In the genomic region with DNA sequence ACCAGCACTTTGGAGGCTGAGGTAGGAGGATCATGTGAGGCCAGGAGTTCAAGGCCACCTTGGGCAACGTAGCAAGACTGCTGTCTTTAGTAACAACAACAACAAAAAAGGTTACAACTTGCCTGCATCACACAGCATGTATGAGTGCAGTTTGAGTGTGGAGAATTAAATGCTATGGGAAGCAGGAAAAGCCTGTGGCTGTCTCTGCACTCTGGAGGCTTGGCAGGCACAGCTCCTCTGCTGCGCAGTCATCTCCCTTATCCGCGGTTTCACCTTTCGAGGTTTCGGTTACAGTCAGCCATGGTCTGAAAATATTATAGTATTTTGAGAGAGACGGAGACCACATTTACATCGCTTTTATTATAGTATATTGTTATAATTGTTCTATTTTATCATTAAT, we compare ENCODE assay signal across 17 cellular contexts. TPM values are rescaled to one million over a fixed set of nuclear protein-coding genes. Genes with fewer than 3 reads are reported as not detected.
DNase-seq lines count a peak whose midpoint lies in the region; ATAC-seq and TF ChIP-seq lines count a peak whose summit lies in the region.
"Had no signal": no experiment of that assay in that cellular context is flagged by ENCODE, and none has a peak within 500 bp of the region (broad histone marks: within the 10 kb centered on the region; RNA-seq: fewer than 3 reads in every experiment).

No MANE protein-coding gene starts in this region.

- no peaks in the 10 kb centered on the region for H3K9me3 ChIP-seq in fibroblast of lung (ENCODE audit: control insufficient read depth, insufficient read depth, low read depth, low read length)
- H3K9me3 ChIP-seq in upper lobe of right lung, result no peaks in the 10 kb centered on the region
- H3K9me3 ChIP-seq: BLaER1, pancreas had no signal

- no peaks in the 10 kb centered on the region for H3K27me3 Mint-ChIP-seq in natural killer cell treated with Interleukin-12 subunit alpha and Interleukin-12 subunit beta and Interleukin-15 and Interleukin-18, amount 100 ng/mL, for 72 hours
- peaks cover 0 to 5% of the 10 kb centered on the region in 2 donors for H3K27me3 Mint-ChIP-seq in natural killer cell (ENCODE audit: low read depth in 2 of 2)
- H3K27me3 Mint-ChIP-seq in activated T-helper 1 cell treated with anti-CD3 and anti-CD28 coated beads, Interleukin-12 subunit alpha, Interleukin-12 subunit beta, Interleukin-2, Interleukin-4 antibody, amounts not matched to agents 30 ng/mL and 10 ng/mL and 1 ng/mL, durations not matched to agents 14 hours and 24 hours and 36 hours (ENCODE audit: insufficient read depth), result no peaks in the 10 kb centered on the region

- H3K9ac ChIP-seq in fibroblast of lung (ENCODE audit: insufficient read depth, low read length), result no peak overlapping the region
- H3K9ac ChIP-seq: BLaER1 had no signal

- intact Hi-C loops in natural killer cell (cut with micrococcal nuclease), result loop anchor here (5.0 kb wide), 1 partner anchor 109 kb away; no protein-coding TSS in a partner anchor
- intact Hi-C loops in activated T-helper 1 cell treated with anti-CD3 and anti-CD28 coated beads, Interleukin-12 subunit alpha, Interleukin-12 subunit beta, Interleukin-2, Interleukin-4 antibody, amounts not matched to agents 30 ng/mL and 10 ng/mL and 1 ng/mL, durations not matched to agents 14 hours and 24 hours and 36 hours (cut with micrococcal nuclease), result loop anchor here (10.0 kb wide), 1 partner anchor 1092 kb away; no protein-coding TSS in a partner anchor
- intact Hi-C loops in upper lobe of right lung (cut with DNase I), result loop anchor here (10.0 kb wide), 1 partner anchor 58 kb away; no protein-coding TSS in a partner anchor
- intact Hi-C loops in posterior vena cava (cut with DNase I), result loop anchor here in 1 of 2 donors (10.0 kb wide), 1 partner anchor 52 kb away; no protein-coding TSS in a partner anchor

- H3K36me3 ChIP-seq in fibroblast of lung (ENCODE audit: control insufficient read depth, insufficient read depth, low read length) (peaks cover 4% of the 10 kb centered on the region), upper lobe of right lung (no peaks in the 10 kb centered on the region)
- H3K36me3 ChIP-seq: BLaER1, cardiac muscle cell, pancreas had no signal

- H3K4me3 Mint-ChIP-seq in natural killer cell treated with Interleukin-12 subunit alpha and Interleukin-12 subunit beta and Interleukin-15 and Interleukin-18, amount 100 ng/mL, for 72 hours, result no peak overlapping the region
- H3K4me3 Mint-ChIP-seq in natural killer cell, result no peak overlapping the region
- peak overlapping the region; percentile 90 for H3K4me3 Mint-ChIP-seq in activated T-helper 1 cell treated with anti-CD3 and anti-CD28 coated beads, Interleukin-12 subunit alpha, Interleukin-12 subunit beta, Interleukin-2, Interleukin-4 antibody, amounts not matched to agents 30 ng/mL and 10 ng/mL and 1 ng/mL, durations not matched to agents 14 hours and 24 hours and 36 hours

- H4K20me1 ChIP-seq in fibroblast of lung (ENCODE audit: control insufficient read depth, extremely low read depth, insufficient read depth, low read length), result no peaks in the 10 kb centered on the region
- H4K20me1 ChIP-seq: BLaER1 had no signal

- no peaks in the 10 kb centered on the region for H3K9me3 Mint-ChIP-seq in natural killer cell treated with Interleukin-12 subunit alpha and Interleukin-12 subunit beta and Interleukin-15 and Interleukin-18, amount 100 ng/mL, for 72 hours
- no peaks in the 10 kb centered on the region for H3K9me3 Mint-ChIP-seq in natural killer cell
- H3K9me3 Mint-ChIP-seq in activated T-helper 1 cell treated with anti-CD3 and anti-CD28 coated beads, Interleukin-12 subunit alpha, Interleukin-12 subunit beta, Interleukin-2, Interleukin-4 antibody, amounts not matched to agents 30 ng/mL and 10 ng/mL and 1 ng/mL, durations not matched to agents 14 hours and 24 hours and 36 hours, result no peaks in the 10 kb centered on the region

- ATAC-seq in natural killer cell treated with Interleukin-12 subunit alpha and Interleukin-12 subunit beta and Interleukin-15 and Interleukin-18, amount 100 ng/mL, for 72 hours, result no peak
- ATAC-seq in natural killer cell (no peak), upper lobe of right lung (no peak)
- ATAC-seq: pancreas; stimulated activated naive CD8-positive, alpha-beta T cell treated with anti-CD3 and anti-CD28 coated beads, Interleukin-15, Interleukin-2, amounts not matched to agents 100 U/mL and 50 U/mL, for 24 hours had no signal

- TF ChIP-seq CTCF in natural killer cell (IDR thresholded peaks at IDR 0.05) (no peak), fibroblast of lung (conservative IDR thresholded peaks at IDR 0.05 in 1 of 2, IDR thresholded peaks at IDR 0.05 in 1 of 2; ENCODE audit: low read depth in 1 of 2, low read length in 2 of 2) (no peak), upper lobe of right lung (IDR thresholded peaks at IDR 0.05) (no peak)

- no peak overlapping the region for H3K27ac Mint-ChIP-seq in natural killer cell treated with Interleukin-12 subunit alpha and Interleukin-12 subunit beta and Interleukin-15 and Interleukin-18, amount 100 ng/mL, for 72 hours
- H3K27ac Mint-ChIP-seq in natural killer cell, result no peak overlapping the region
- peak overlapping the region; percentile 1 for H3K27ac Mint-ChIP-seq in activated T-helper 1 cell treated with anti-CD3 and anti-CD28 coated beads, Interleukin-12 subunit alpha, Interleukin-12 subunit beta, Interleukin-2, Interleukin-4 antibody, amounts not matched to agents 30 ng/mL and 10 ng/mL and 1 ng/mL, durations not matched to agents 14 hours and 24 hours and 36 hours

- H3K4me1 Mint-ChIP-seq in natural killer cell treated with Interleukin-12 subunit alpha and Interleukin-12 subunit beta and Interleukin-15 and Interleukin-18, amount 100 ng/mL, for 72 hours (ENCODE audit: low read depth in 2 of 2), result peaks cover 17 to 29% of the 10 kb centered on the region in 2 donors
- H3K4me1 Mint-ChIP-seq in natural killer cell, result peaks cover 17 to 19% of the 10 kb centered on the region in 2 donors
- H3K4me1 Mint-ChIP-seq in activated T-helper 1 cell treated with anti-CD3 and anti-CD28 coated beads, Interleukin-12 subunit alpha, Interleukin-12 subunit beta, Interleukin-2, Interleukin-4 antibody, amounts not matched to agents 30 ng/mL and 10 ng/mL and 1 ng/mL, durations not matched to agents 14 hours and 24 hours and 36 hours (ENCODE audit: low read depth), result peaks cover 81% of the 10 kb centered on the region

- no peak overlapping the region for H2AFZ ChIP-seq in fibroblast of lung (ENCODE audit: low read length)

- peaks cover 75% of the 10 kb centered on the region for H3K79me2 ChIP-seq in fibroblast of lung (ENCODE audit: control insufficient read depth, insufficient read depth, low read length)

- H3K4me1 ChIP-seq in fibroblast of lung (ENCODE audit: control insufficient read depth, extremely low read depth, insufficient read depth, low read length), result peaks cover 21% of the 10 kb centered on the region
- H3K4me1 ChIP-seq in upper lobe of right lung, result peaks cover 37% of the 10 kb centered on the region

- peak overlapping the region; percentile 55 for H3K27ac ChIP-seq in fibroblast of lung (ENCODE audit: insufficient read depth, low read length)
- H3K27ac ChIP-seq in upper lobe of right lung, result no peak overlapping the region
- H3K27ac ChIP-seq: BLaER1, pancreas had no signal

- no peaks in the 10 kb centered on the region for H3K36me3 Mint-ChIP-seq in natural killer cell treated with Interleukin-12 subunit alpha and Interleukin-12 subunit beta and Interleukin-15 and Interleukin-18, amount 100 ng/mL, for 72 hours
- H3K36me3 Mint-ChIP-seq in natural killer cell, result no peaks in the 10 kb centered on the region
- peaks cover 37% of the 10 kb centered on the region for H3K36me3 Mint-ChIP-seq in activated T-helper 1 cell treated with anti-CD3 and anti-CD28 coated beads, Interleukin-12 subunit alpha, Interleukin-12 subunit beta, Interleukin-2, Interleukin-4 antibody, amounts not matched to agents 30 ng/mL and 10 ng/mL and 1 ng/mL, durations not matched to agents 14 hours and 24 hours and 36 hours (ENCODE audit: low read depth)

- DNase-seq in natural killer cell treated with Interleukin-12 subunit alpha and Interleukin-12 subunit beta and Interleukin-15 and Interleukin-18, amount 100 ng/mL, for 72 hours (ENCODE audit: low spot score), result peak; percentile 0
- DNase-seq in natural killer cell (no peak), fibroblast of lung (ENCODE audit: low read depth in 2 of 2) (peak in 1 of 2 donors; percentile 60), upper lobe of right lung (no peak), posterior vena cava (ENCODE audit: low spot score) (no peak), HUDEP-2 (lab: John Stamatoyannopoulos, UW; ENCODE audit: unreplicated experiment in 76 of 76) (no peak), kidney glomerular epithelial cell (lab: John Stamatoyannopoulos, UW) (no peak)
- no peak for DNase-seq in activated T-helper 1 cell treated with anti-CD3 and anti-CD28 coated beads, Interleukin-12 subunit alpha, Interleukin-12 subunit beta, Interleukin-2, Interleukin-4 antibody, amounts not matched to agents 30 ng/mL and 10 ng/mL and 1 ng/mL, durations not matched to agents 14 hours and 24 hours and 36 hours (ENCODE audit: low spot score)
- DNase-seq: activated CD4-positive, CD25-positive, alpha-beta regulatory T cell; activated effector memory CD4-positive, alpha-beta T cell treated with Interleukin-2 at 50 U/mL for 16 hours; mesendoderm; NCI-H2171; pancreas; stimulated activated CD4-positive, alpha-beta T cell treated with anti-CD3 and anti-CD28 coated beads, Interleukin-2, amount 100 ng/mL, for 48 hours; stimulated activated naive CD8-positive, alpha-beta T cell treated with anti-CD3 and anti-CD28 coated beads, Interleukin-15, Interleukin-2, amounts not matched to agents 100 U/mL and 50 U/mL, for 24 hours had no signal

- peak overlapping the region in 2 of 4 experiments; percentile 11 to 88 for H3K4me3 ChIP-seq in fibroblast of lung (replicated peaks in 1 of 4; ENCODE audit: control extremely low read depth in 1 of 4, insufficient read depth in 1 of 4, low read depth in 3 of 4, low read length in 4 of 4)
- peak overlapping the region; percentile 77 for H3K4me3 ChIP-seq in upper lobe of right lung
- H3K4me3 ChIP-seq: BLaER1, cardiac muscle cell, pancreas had no signal

- H3K27me3 ChIP-seq in fibroblast of lung (ENCODE audit: control insufficient read depth, insufficient read depth, low read length), result no peaks in the 10 kb centered on the region
- no peaks in the 10 kb centered on the region for H3K27me3 ChIP-seq in upper lobe of right lung
- H3K27me3 ChIP-seq: cardiac muscle cell, pancreas had no signal

- peak overlapping the region; percentile 44 for H3K4me2 ChIP-seq in fibroblast of lung (ENCODE audit: extremely low read depth, insufficient read depth, low read length)
- H3K4me2 ChIP-seq: BLaER1 had no signal

RNA-seq across cellular contexts. Expression of a gene that starts 2.9 kb away (rescaled TPM):
- 10 to 100 TPM; 19.9 to 39.6 TPM for total RNA-seq in natural killer cell treated with Interleukin-12 subunit alpha and Interleukin-12 subunit beta and Interleukin-15 and Interleukin-18, amount 100 ng/mL, for 72 hours
- total RNA-seq in natural killer cell (10 to 100 TPM; 54.6 to 68.6 (median 57.4) TPM), fibroblast of lung (88.6 and 275 TPM in 2 replicates), upper lobe of right lung (197 TPM), posterior vena cava (100 to 1,000 TPM; 151 to 231 TPM)
- 595 and 619 TPM in 2 replicates for total RNA-seq in activated T-helper 1 cell treated with anti-CD3 and anti-CD28 coated beads, Interleukin-12 subunit alpha, Interleukin-12 subunit beta, Interleukin-2, Interleukin-4 antibody, amounts not matched to agents 30 ng/mL and 10 ng/mL and 1 ng/mL, durations not matched to agents 14 hours and 24 hours and 36 hours
- 78.5 and 120 TPM in 2 replicates for polyA plus RNA-seq in fibroblast of lung
- 125 and 167 TPM in 2 replicates for polyA plus RNA-seq in fibroblast of lung (2012)
- polyA minus RNA-seq in fibroblast of lung (ENCODE audit: low replicate concordance), result 234 and 390 TPM in 2 replicates
